8 cellular contexts compared by ENCODE assay signal in genomic region chr6:13814176-13814937, GRCh38. TPM values are rescaled to one million over a fixed set of nuclear protein-coding genes. Genes with fewer than 3 reads are reported as not detected.
DNase-seq lines count a peak whose midpoint lies in the region; ATAC-seq and TF ChIP-seq lines count a peak whose summit lies in the region.

MCUR1 (minus strand) TSS chr6:13814557; CDS start chr6:13814429, 128 bp downstream.

- peak; percentile 83 for ATAC-seq in CD4-positive, alpha-beta T cell (ENCODE audit: poor library complexity)
- peak; percentile 80 for ATAC-seq in GM19351 (IDR thresholded peaks at IDR 0.05; ENCODE audit: unreplicated experiment)
- ATAC-seq in HG03520 (IDR thresholded peaks at IDR 0.05; ENCODE audit: unreplicated experiment) = peak; percentile 73
- ATAC-seq in activated CD8-positive, alpha-beta T cell treated with anti-CD3 and anti-CD28 coated beads for 36 hours = peak; percentile 89
- peak; percentile 96 for ATAC-seq in lower lobe of right lung

- H3K4me1 Mint-ChIP-seq in CD4-positive, alpha-beta T cell (ENCODE audit: low read depth) = peaks cover 37% of the 10 kb centered on the region
- peaks cover 28% of the 10 kb centered on the region for H3K4me1 Mint-ChIP-seq in activated CD8-positive, alpha-beta T cell treated with anti-CD3 and anti-CD28 coated beads for 36 hours (ENCODE audit: low read depth)

- peak within 1 kb of the TSS; percentile 85 for H3K4me3 ChIP-seq in lower lobe of right lung

- peak within 1 kb of the TSS; percentile 86 for H3K27ac Mint-ChIP-seq in CD4-positive, alpha-beta T cell
- H3K27ac Mint-ChIP-seq in activated CD8-positive, alpha-beta T cell treated with anti-CD3 and anti-CD28 coated beads for 36 hours = peak within 1 kb of the TSS; percentile 86

- H3K9me3 ChIP-seq in CD4-positive, alpha-beta T cell (ENCODE audit: control insufficient read depth, low read length) = no peaks in the 10 kb centered on the region
- no peaks in the 10 kb centered on the region for H3K9me3 ChIP-seq in lower lobe of right lung

- H3K4me1 ChIP-seq in lower lobe of right lung = peaks cover 39% of the 10 kb centered on the region

- CTCF ChIA-PET in CD4-positive, alpha-beta T cell (lab: Charles Lee) = interaction anchor here (1.1 to 3.5 kb wide), 4 partner anchors 11 to 239 kb away, joined by 3 to 14 read pairs (median 6); partner anchors contain the start of genes NOL7 and SIRT5
- CTCF ChIA-PET in activated CD8-positive, alpha-beta T cell treated with anti-CD3 and anti-CD28 coated beads for 36 hours (lab: Charles Lee) = interaction anchor here (1.1 to 5.9 kb wide), 3 partner anchors 20 to 253 kb away, joined by 3 to 43 read pairs (median 5); no protein-coding TSS in a partner anchor

- H3K36me3 ChIP-seq in lower lobe of right lung = no peaks in the 10 kb centered on the region

- peaks cover 7% of the 10 kb centered on the region for H3K36me3 Mint-ChIP-seq in CD4-positive, alpha-beta T cell (ENCODE audit: low read depth)
- no peaks in the 10 kb centered on the region for H3K36me3 Mint-ChIP-seq in activated CD8-positive, alpha-beta T cell treated with anti-CD3 and anti-CD28 coated beads for 36 hours (ENCODE audit: low read depth)

- peak; percentile 54 to 82 (median 69) for DNase-seq in CD4-positive, alpha-beta T cell
- DNase-seq in NCI-H748 treated with DMSO at 0.1 percent for 48 hours (lab: John Stamatoyannopoulos, UW) = peak; percentile 92
- peak; percentile 87 for DNase-seq in activated CD8-positive, alpha-beta T cell treated with anti-CD3 and anti-CD28 coated beads for 36 hours
- peak; percentile 89 for DNase-seq in ecto neural progenitor cell (ENCODE audit: low spot score)
- DNase-seq in lower lobe of right lung = peak; percentile 91
- peak; percentile 32 to 61 (median 60) for DNase-seq in stimulated activated CD4-positive, alpha-beta T cell treated with anti-CD3 and anti-CD28 coated beads, TNF-alpha, amount 100 ng/mL, for 1 hour (ENCODE audit: low read depth in 3 of 3, low spot score in 1 of 3)

- intact Hi-C loops in CD4-positive, alpha-beta T cell (cut with DNase I, micrococcal nuclease) = loop anchor here (1.0 to 10.0 kb wide), 8 partner anchors 19 to 1848 kb away; partner anchors contain the start of genes CD83 (in 1 of the 2), DTNBP1 (in 1 of the 2), HIVEP1 (in 1 of the 2) and RANBP9 (in 1 of the 2)
- intact Hi-C loops in activated CD8-positive, alpha-beta T cell treated with anti-CD3 and anti-CD28 coated beads for 36 hours (cut with micrococcal nuclease) = no loop called here
- intact Hi-C loops in lower lobe of right lung (cut with DNase I) = no loop called here

- H3K9me3 Mint-ChIP-seq in CD4-positive, alpha-beta T cell = no peaks in the 10 kb centered on the region
- no peaks in the 10 kb centered on the region for H3K9me3 Mint-ChIP-seq in activated CD8-positive, alpha-beta T cell treated with anti-CD3 and anti-CD28 coated beads for 36 hours

- no peaks in the 10 kb centered on the region for H3K27me3 Mint-ChIP-seq in CD4-positive, alpha-beta T cell
- peaks cover 3% of the 10 kb centered on the region for H3K27me3 Mint-ChIP-seq in activated CD8-positive, alpha-beta T cell treated with anti-CD3 and anti-CD28 coated beads for 36 hours

- POLR2A ChIA-PET in CD4-positive, alpha-beta T cell (lab: Charles Lee) = interaction anchor here (0.5 to 2.3 kb wide), 17 partner anchors 9 to 1379 kb away, joined by 3 to 17 read pairs (median 4); partner anchors contain the start of genes NOL7, SIRT5 and TBC1D7
- POLR2A ChIA-PET in activated CD8-positive, alpha-beta T cell treated with anti-CD3 and anti-CD28 coated beads for 36 hours (lab: Charles Lee) = interaction anchor here (0.9 to 1.7 kb wide), 4 partner anchors 10 to 260 kb away, joined by 3 read pairs; no protein-coding TSS in a partner anchor

- H3K27me3 ChIP-seq in CD4-positive, alpha-beta T cell (ENCODE audit: control insufficient read depth, insufficient read depth, low read length) = no peaks in the 10 kb centered on the region
- H3K27me3 ChIP-seq in lower lobe of right lung (ENCODE audit: low read depth) = no peaks in the 10 kb centered on the region

- H3K4me3 Mint-ChIP-seq in CD4-positive, alpha-beta T cell = peak within 1 kb of the TSS; percentile 90
- H3K4me3 Mint-ChIP-seq in activated CD8-positive, alpha-beta T cell treated with anti-CD3 and anti-CD28 coated beads for 36 hours = peak within 1 kb of the TSS; percentile 86

- peak within 1 kb of the TSS; percentile 72 for H3K27ac ChIP-seq in CD4-positive, alpha-beta T cell (ENCODE audit: low read depth, low read length)
- peak within 1 kb of the TSS; percentile 94 for H3K27ac ChIP-seq in lower lobe of right lung

- TF ChIP-seq CTCF in CD4-positive, alpha-beta T cell (IDR thresholded peaks at IDR 0.05) = peak; percentile 20
- TF ChIP-seq CTCF in activated CD8-positive, alpha-beta T cell treated with anti-CD3 and anti-CD28 coated beads for 36 hours (IDR thresholded peaks at IDR 0.05) = no peak
- TF ChIP-seq CTCF in lower lobe of right lung (IDR thresholded peaks at IDR 0.05) = peak; percentile 18

RNA-seq across cellular contexts. Expression of gene MCUR1, which starts in this region (rescaled TPM):
- 1 to 10 TPM; 3.2 to 4.5 TPM for total RNA-seq in CD4-positive, alpha-beta T cell
- total RNA-seq in activated CD8-positive, alpha-beta T cell treated with anti-CD3 and anti-CD28 coated beads for 36 hours = 10 to 100 TPM; 34.8 to 38.0 TPM
- 26.1 TPM for total RNA-seq in lower lobe of right lung

Comparison
In these comparisons a context has a peak if more than half of its experiments do, and no peak if none do; other contexts are left out.
1. Peak in every context shown above with its lines: DNase-seq, ATAC-seq, H3K4me3 ChIP-seq and H3K27ac ChIP-seq.
2. intact Hi-C loops: an anchor here in CD4-positive, alpha-beta T cell (1.0 to 10.0 kb wide); none called in activated CD8-positive, alpha-beta T cell treated with anti-CD3 and anti-CD28 coated beads for 36 hours and lower lobe of right lung.